ENCODE assay signal across 19 cellular contexts in genomic region chr14:53409289-53409688, GRCh38.
"Had no signal": no experiment of that assay in that cellular context is flagged by ENCODE, and none has a peak within 500 bp of the region (broad histone marks: within the 10 kb centered on the region; RNA-seq: fewer than 3 reads in every experiment).

No MANE protein-coding gene starts in this region.

- H3K36me3 ChIP-seq: neural progenitor cell, ovary, tibial artery, uterus had no signal

- FAIRE-seq: kidney, TTC549 had no signal

- H3K4me1 Mint-ChIP-seq: activated CD4-positive, alpha-beta T cell treated with anti-CD3 and anti-CD28 coated beads, Interleukin-2, amount 10 ng/mL, durations not matched to agents 7 days and 5 days; activated naive CD8-positive, alpha-beta T cell treated with anti-CD3 and anti-CD28 coated beads for 36 hours; neural progenitor cell had no signal

- H3K4me2 ChIP-seq: neural progenitor cell had no signal

- H3K9me3 ChIP-seq: ovary, tibial artery, uterus had no signal

- H3K9me3 Mint-ChIP-seq: activated CD4-positive, alpha-beta T cell treated with anti-CD3 and anti-CD28 coated beads, Interleukin-2, amount 10 ng/mL, durations not matched to agents 7 days and 5 days; activated naive CD8-positive, alpha-beta T cell treated with anti-CD3 and anti-CD28 coated beads for 36 hours; dendritic cell treated with granulocyte-macrophage colony-stimulating factor and Interleukin-4, amounts not matched to agents 40 ng/mL and 50 ng/mL, for 4 days; mesothelial cell of epicardium; neural progenitor cell had no signal

- H3K4me1 ChIP-seq: neural progenitor cell, tibial artery, uterus had no signal

- H3K4me3 Mint-ChIP-seq: activated CD4-positive, alpha-beta T cell treated with anti-CD3 and anti-CD28 coated beads, Interleukin-2, amount 10 ng/mL, durations not matched to agents 7 days and 5 days; activated naive CD8-positive, alpha-beta T cell treated with anti-CD3 and anti-CD28 coated beads for 36 hours; dendritic cell treated with granulocyte-macrophage colony-stimulating factor and Interleukin-4, amounts not matched to agents 40 ng/mL and 50 ng/mL, for 4 days; mesothelial cell of epicardium; neural progenitor cell had no signal

- DNase-seq: activated CD4-positive, alpha-beta T cell treated with anti-CD3 and anti-CD28 coated beads, Interleukin-2, amount 10 ng/mL, durations not matched to agents 7 days and 5 days; activated CD4-positive, CD25-positive, alpha-beta regulatory T cell; activated CD8-positive, alpha-beta memory T cell treated with anti-CD3 and anti-CD28 coated beads for 24 hours; activated gamma-delta T cell treated with Interleukin-2 at 50 U/mL for 16 hours; activated naive CD8-positive, alpha-beta T cell treated with anti-CD3 and anti-CD28 coated beads for 36 hours; cerebellar nuclear complex; effector memory CD4-positive, alpha-beta T cell; hypothalamus; kidney; ovary; stimulated activated CD4-positive, alpha-beta T cell treated with anti-CD3 and anti-CD28 coated beads, Interleukin-4, amount 100 ng/mL, for 24 hours; stimulated activated naive CD4-positive, alpha-beta T cell; tibial artery; uterus had no signal

- H3K27ac ChIP-seq: epithelial cell of prostate, neural progenitor cell, ovary, tibial artery, uterus had no signal

- H3K9ac ChIP-seq: neural progenitor cell had no signal

- H3K27me3 Mint-ChIP-seq: activated naive CD8-positive, alpha-beta T cell treated with anti-CD3 and anti-CD28 coated beads for 36 hours; dendritic cell treated with granulocyte-macrophage colony-stimulating factor and Interleukin-4, amounts not matched to agents 40 ng/mL and 50 ng/mL, for 4 days had no signal

- H3K27ac Mint-ChIP-seq: activated CD4-positive, alpha-beta T cell treated with anti-CD3 and anti-CD28 coated beads, Interleukin-2, amount 10 ng/mL, durations not matched to agents 7 days and 5 days; activated naive CD8-positive, alpha-beta T cell treated with anti-CD3 and anti-CD28 coated beads for 36 hours; dendritic cell treated with granulocyte-macrophage colony-stimulating factor and Interleukin-4, amounts not matched to agents 40 ng/mL and 50 ng/mL, for 4 days; mesothelial cell of epicardium; neural progenitor cell had no signal

- H3K4me3 ChIP-seq: neural progenitor cell, ovary, tibial artery, uterus had no signal

- H3K36me3 Mint-ChIP-seq: activated naive CD8-positive, alpha-beta T cell treated with anti-CD3 and anti-CD28 coated beads for 36 hours; mesothelial cell of epicardium; neural progenitor cell had no signal

- H2AFZ ChIP-seq: neural progenitor cell had no signal

- H3K27me3 ChIP-seq: neural progenitor cell, ovary, tibial artery, uterus had no signal
